In genomic region chr7:7108931-7109330, GRCh38 we compare ENCODE assay signal across 29 cellular contexts.
"Had no signal": no experiment of that assay in that cellular context is flagged by ENCODE, and none has a peak within 500 bp of the region (broad histone marks: within the 10 kb centered on the region; RNA-seq: fewer than 3 reads in every experiment).

No MANE protein-coding gene starts in this region.

- H3K27me3 ChIP-seq: body of pancreas, esophagus muscularis mucosa, foreskin keratinocyte, gastrocnemius medialis, heart left ventricle had no signal

- H3K4me3 ChIP-seq: body of pancreas, esophagus muscularis mucosa, gastrocnemius medialis, heart left ventricle had no signal

- DNase-seq: activated CD4-positive, alpha-beta memory T cell treated with anti-CD3 and anti-CD28 coated beads, Interleukin-2, amount 10 ng/mL, durations not matched to agents 7 days and 5 days; activated CD4-positive, alpha-beta T cell treated with anti-CD3 and anti-CD28 coated beads for 1 hour; activated CD4-positive, alpha-beta T cell treated with anti-CD3 and anti-CD28 coated beads for 4 hours; activated CD4-positive, alpha-beta T cell treated with anti-CD3 and anti-CD28 coated beads, Interleukin-2, amount 10 ng/mL, durations not matched to agents 7 days and 5 days; activated CD4-positive, alpha-beta T cell treated with anti-CD3 and anti-CD28 coated beads, Interleukin-2, amount 50 U/mL, for 4 hours; activated CD8-positive, alpha-beta memory T cell treated with anti-CD3 and anti-CD28 coated beads, Interleukin-2, amount 50 U/mL, for 48 hours; activated gamma-delta T cell; activated naive CD4-positive, alpha-beta T cell; activated naive CD4-positive, alpha-beta T cell treated with anti-CD3 and anti-CD28 coated beads, Interleukin-2, amount 10 ng/mL, durations not matched to agents 7 days and 5 days; activated naive CD8-positive, alpha-beta T cell treated with anti-CD3 and anti-CD28 coated beads, Interleukin-2, amount 10 ng/mL, durations not matched to agents 7 days and 5 days; activated T-cell treated with anti-CD3 and anti-CD28 coated beads for 4 hours; activated T-cell treated with anti-CD3 and anti-CD28 coated beads, Interleukin-2, amount 50 U/mL, for 24 hours; activated T-cell treated with anti-CD3 and anti-CD28 coated beads, Interleukin-2, amount 50 U/mL, for 72 hours; amniotic stem cell; anterior cingulate cortex; body of pancreas; caudate nucleus; effector memory CD4-positive, alpha-beta T cell; erythroblast; gastrocnemius medialis; glutamatergic neuron; heart left ventricle; T-helper 2 cell had no signal

- H3K27ac ChIP-seq: body of pancreas, esophagus muscularis mucosa, foreskin keratinocyte, gastrocnemius medialis, heart left ventricle, VCaP had no signal

- H3K4me1 ChIP-seq: body of pancreas, esophagus muscularis mucosa, foreskin keratinocyte, gastrocnemius medialis had no signal

- H3K36me3 ChIP-seq: esophagus muscularis mucosa, gastrocnemius medialis, heart left ventricle had no signal

- ATAC-seq: activated naive CD4-positive, alpha-beta T cell treated with anti-CD3 and anti-CD28 coated beads, Interleukin-2, amount 50 U/mL, for 72 hours; activated T-cell treated with anti-CD3 and anti-CD28 coated beads, Interleukin-2, amount 50 U/mL, for 72 hours; body of pancreas; foreskin keratinocyte; gastrocnemius medialis; heart left ventricle; WTC11 had no signal

- H3K9me3 ChIP-seq: esophagus muscularis mucosa, gastrocnemius medialis had no signal

- FAIRE-seq: colon had no signal
